Comparison of ENCODE assay signal across 21 cellular contexts in genomic region chr13:102556806-102557205, GRCh38. TPM values are rescaled to one million over a fixed set of nuclear protein-coding genes. Genes with fewer than 3 reads are reported as not detected.
A peak's percentile ranks its signal among the peaks of the same experiment; 100 is the strongest.
DNase-seq lines count a peak whose midpoint lies in the region; ATAC-seq, FAIRE-seq and TF ChIP-seq lines count a peak whose summit lies in the region.
"Had no signal": no experiment of that assay in that cellular context is flagged by ENCODE, and none has a peak within 500 bp of the region (broad histone marks: within the 10 kb centered on the region; RNA-seq: fewer than 3 reads in every experiment).

No MANE protein-coding gene starts in this region.

- H3K4me3 Mint-ChIP-seq in H9: no peak overlapping the region
- H3K4me3 Mint-ChIP-seq: B cell; CD8-positive, alpha-beta T cell; T-helper 2 cell treated with Interferon-gamma antibody and Interleukin-4, amounts not matched to agents 5 μg/mL and 100 μg/mL, for 36 hours had no signal

- H3K23me2 ChIP-seq in H9 (ENCODE audit: insufficient read length, low read depth, low read length, poor library complexity, severe bottlenecking): no peaks in the 10 kb centered on the region

- H2BK12ac ChIP-seq in H9 (ENCODE audit: insufficient read length, low read depth, low read length): no peak overlapping the region

- 61 to 66% methylated on average over 3 of the region's 3 CpGs for WGBS in GM23248 (ENCODE audit: low coverage in 1 of 2, low lambda C conversion rate in 2 of 2, missing lambda C conversion rate in 2 of 2), 2 experiments
- no CpG with 5 or more reads among the region's 3 CpGs for WGBS in H9 (ENCODE audit: extremely low coverage, insufficient read length, low lambda C conversion rate)

- no peak for ATAC-seq in HG02938 (IDR thresholded peaks at IDR 0.05; ENCODE audit: unreplicated experiment)
- ATAC-seq: CD8-positive, alpha-beta T cell had no signal

- in situ Hi-C loops in GM23248 (cut with MboI): loop anchor here (25.0 kb wide), 1 partner anchor 1420 kb away; no protein-coding TSS in a partner anchor

- no peak overlapping the region for H3K56ac ChIP-seq in H9 (ENCODE audit: insufficient read length, low read depth, low read length)

- no peak overlapping the region for H2BK15ac ChIP-seq in H9 (ENCODE audit: low read depth, low read length)

- H3K27me3 ChIP-seq in GM23248 (replicated peaks; ENCODE audit: insufficient read depth): no peaks in the 10 kb centered on the region
- H3K27me3 ChIP-seq in H9 (ENCODE audit: insufficient read depth, low read length): no peaks in the 10 kb centered on the region

- no peak overlapping the region for H3K4ac ChIP-seq in H9 (ENCODE audit: low read depth, low read length)

- H4K5ac ChIP-seq in H9 (ENCODE audit: insufficient read length, low read depth, low read length): no peak overlapping the region

- H3K9ac ChIP-seq in GM23248 (no peak overlapping the region), H9 (ENCODE audit: extremely low read depth, insufficient read length, low read length) (no peak overlapping the region)

- H3K4me1 ChIP-seq in GM23248 (ENCODE audit: insufficient read depth) (no peaks in the 10 kb centered on the region), H9 (ENCODE audit: insufficient read depth, low read length) (no peaks in the 10 kb centered on the region)
- H3K4me1 ChIP-seq: HAP-1 had no signal

- H3K79me1 ChIP-seq in H9 (ENCODE audit: insufficient read depth, low read depth, low read length, poor library complexity, severe bottlenecking): no peaks in the 10 kb centered on the region

- no peak overlapping the region for H2BK120ac ChIP-seq in H9 (ENCODE audit: low read depth, low read length, poor library complexity, severe bottlenecking)

- no peak for TF ChIP-seq CTCF in H9 (conservative IDR thresholded peaks at IDR 0.05)

- H3T11ph ChIP-seq in H9 (ENCODE audit: low read length): no peak overlapping the region

- no peaks in the 10 kb centered on the region for H3K36me3 ChIP-seq in GM23248 (ENCODE audit: low read depth)
- H3K36me3 ChIP-seq: HAP-1 had no signal

- H3K14ac ChIP-seq in H9 (ENCODE audit: insufficient read depth, low read length): no peak overlapping the region

- H3K4me2 ChIP-seq in GM23248 (ENCODE audit: unreplicated experiment) (peak overlapping the region; percentile 43), H9 (ENCODE audit: insufficient read depth, insufficient read length, low read length) (no peak overlapping the region)

- H4K20me1 ChIP-seq in GM23248 (ENCODE audit: insufficient read depth): no peaks in the 10 kb centered on the region
- no peaks in the 10 kb centered on the region for H4K20me1 ChIP-seq in H9 (ENCODE audit: control insufficient read depth, insufficient read depth, insufficient read length)

- no peak overlapping the region for H2BK20ac ChIP-seq in H9 (ENCODE audit: low read depth, low read length, poor library complexity, severe bottlenecking)

- DNase-seq in NCI-H748 (lab: John Stamatoyannopoulos, UW; ENCODE audit: unreplicated experiment) (peak; percentile 11), NCI-H748 treated with DMSO at 0.1 percent for 48 hours (lab: John Stamatoyannopoulos, UW) (no peak), GM23248 (no peak), NCI-H69 (lab: John Stamatoyannopoulos, UW) (peak; percentile 78), H9 (no peak)
- no peak for DNase-seq in activated T-cell treated with anti-CD3 and anti-CD28 coated beads, Interleukin-2, amount 50 U/mL, for 1 hour
- DNase-seq: ACHN; CD8-positive, alpha-beta T cell; KG1; NCI-H1417 treated with DMSO at 0.1 percent for 48 hours; NCI-H2029 treated with DMSO at 0.1 percent for 48 hours; NCI-H226; NCI-H526 treated with DMSO at 0.1 percent for 48 hours; SW 1271 had no signal

- H2BK5ac ChIP-seq in H9 (ENCODE audit: insufficient read length, low read length): no peak overlapping the region

- H3K4me3 ChIP-seq in GM23248: peak overlapping the region; percentile 45
- H3K4me3 ChIP-seq: HAP-1 had no signal

- peaks cover 0 to 2% of the 10 kb centered on the region in 2 experiments; a peak in 2 of 4 replicates for H3K4me1 Mint-ChIP-seq in H9
- H3K4me1 Mint-ChIP-seq: B cell had no signal

- no peaks in the 10 kb centered on the region for H3K9me2 ChIP-seq in GM23248 (ENCODE audit: insufficient read depth)

- no peaks in the 10 kb centered on the region for H3K9me3 ChIP-seq in GM23248 (ENCODE audit: low read depth)
- H3K9me3 ChIP-seq in H9 (ENCODE audit: control insufficient read depth, low read depth, low read length): no peaks in the 10 kb centered on the region
- H3K9me3 ChIP-seq: HAP-1 had no signal

- H2AK5ac ChIP-seq in H9 (ENCODE audit: insufficient read length, low read length): no peak overlapping the region

- H4K8ac ChIP-seq in H9 (replicated peaks; ENCODE audit: insufficient read length, low read depth, low read length): no peak overlapping the region

- no peak overlapping the region for H3K27ac Mint-ChIP-seq in H9
- H3K27ac Mint-ChIP-seq: B cell; CD8-positive, alpha-beta T cell; T-helper 2 cell treated with Interferon-gamma antibody and Interleukin-4, amounts not matched to agents 5 μg/mL and 100 μg/mL, for 36 hours had no signal

- H3K79me2 ChIP-seq in GM23248 (ENCODE audit: insufficient read depth): no peaks in the 10 kb centered on the region
- H3K79me2 ChIP-seq in H9 (ENCODE audit: insufficient read depth, low read length): no peaks in the 10 kb centered on the region

- H3F3A ChIP-seq in GM23248 (ENCODE audit: insufficient read depth): no peaks in the 10 kb centered on the region

- H3K23ac ChIP-seq in H9 (ENCODE audit: insufficient read length, low read depth, low read length): no peak overlapping the region

- H3K9me3 Mint-ChIP-seq in H9: no peaks in the 10 kb centered on the region
- H3K9me3 Mint-ChIP-seq: CD8-positive, alpha-beta T cell; T-helper 2 cell treated with Interferon-gamma antibody and Interleukin-4, amounts not matched to agents 5 μg/mL and 100 μg/mL, for 36 hours had no signal

- no peaks in the 10 kb centered on the region for H3K36me3 Mint-ChIP-seq in H9 (ENCODE audit: insufficient read depth in 1 of 3, low read depth in 3 of 3)
- H3K36me3 Mint-ChIP-seq: CD8-positive, alpha-beta T cell had no signal

- peak overlapping the region; percentile 35 for H2AFZ ChIP-seq in GM23248
- no peak overlapping the region for H2AFZ ChIP-seq in H9 (ENCODE audit: low read length)

- peak; percentile 36 for FAIRE-seq in islet of Langerhans (lab: Jason Lieb, UNC)
- FAIRE-seq: D721Med, HTR-8/SVneo had no signal

- no peak overlapping the region for H3K18ac ChIP-seq in H9 (ENCODE audit: insufficient read length, low read depth, low read length)

- no peaks in the 10 kb centered on the region; the same call in 1 of the 2 replicates for H3K27me3 Mint-ChIP-seq in H9 (ENCODE audit: low read depth)

- H3K27ac ChIP-seq in GM23248: no peak overlapping the region
- H3K27ac ChIP-seq in H9 (ENCODE audit: insufficient read length, low read depth, low read length): no peak overlapping the region

- no peak overlapping the region for H4K91ac ChIP-seq in H9 (ENCODE audit: insufficient read length, low read depth, low read length)

RNA-seq across cellular contexts. Expression of gene TPP2, which starts 40.0 kb away (rescaled TPM):
- 41.3 and 50.6 TPM in 2 replicates for total RNA-seq in GM23248 (2014; rRNA removed; shearing (Covaris generic))
- polyA plus RNA-seq in GM23248 (2016; fragmentation: Nextera tagmentation; extraction: Ambion mirVana): 22.5 and 24.3 TPM in 2 replicates
- total RNA-seq in H9 (2021): 60.0 and 63.5 TPM in 2 replicates

Comparison
In these comparisons a context has a peak if more than half of its experiments do, and no peak if none do; other contexts are left out.
1. DNase-seq: peak in NCI-H748 (single experiment) and NCI-H69 (single experiment); none in NCI-H748 treated with DMSO at 0.1 percent for 48 hours (single experiment), GM23248 (single experiment), activated T-cell treated with anti-CD3 and anti-CD28 coated beads, Interleukin-2, amount 50 U/mL, for 1 hour (single experiment) and H9 (single experiment).